14 cellular contexts compared by ENCODE assay signal in genomic region chr6:125871365-125871764, GRCh38.
DNase-seq lines count a peak whose midpoint lies in the region; ATAC-seq and TF ChIP-seq lines count a peak whose summit lies in the region.
"Had no signal": no experiment of that assay in that cellular context is flagged by ENCODE, and none has a peak within 500 bp of the region (broad histone marks: within the 10 kb centered on the region; RNA-seq: fewer than 3 reads in every experiment).

No MANE protein-coding gene starts in this region.

- peak; percentile 63 for DNase-seq in DMS79 (lab: John Stamatoyannopoulos, UW)
- peak; percentile 72 to 81 for DNase-seq in NCI-H1930 (lab: John Stamatoyannopoulos, UW)
- peak; percentile 31 for DNase-seq in OCI-M1 (lab: John Stamatoyannopoulos, UW)
- peak; percentile 12 for DNase-seq in fibroblast of mammary gland (ENCODE audit: low read depth)
- DNase-seq in cerebellar nuclear complex (lab: John Stamatoyannopoulos, UW): no peak
- DNase-seq in kidney glomerular epithelial cell (lab: John Stamatoyannopoulos, UW): no peak
- DNase-seq: activated CD4-positive, alpha-beta T cell treated with anti-CD3 and anti-CD28 coated beads for 1 hour; anterior cingulate cortex; DMS 273 treated with DMSO at 0.1 percent for 48 hours; KG1; midbrain; stimulated activated CD8-positive, alpha-beta memory T cell treated with anti-CD3 and anti-CD28 coated beads, Interleukin-4, amount 100 ng/mL, for 48 hours had no signal

- TF ChIP-seq CTCF in fibroblast of mammary gland (conservative IDR thresholded peaks at IDR 0.05; ENCODE audit: control insufficient read depth, insufficient read depth, low read depth, low read length): no peak

- ATAC-seq in HG02885 (IDR thresholded peaks at IDR 0.05; ENCODE audit: poor library complexity, unreplicated experiment) (no peak), GM21529 (IDR thresholded peaks at IDR 0.05; ENCODE audit: unreplicated experiment) (no peak)

- H3K4me3 ChIP-seq in fibroblast of mammary gland (ENCODE audit: control insufficient read depth, low read depth, low read length): no peak overlapping the region

Comparison
In these comparisons a context has a peak if more than half of its experiments do, and no peak if none do; other contexts are left out.
1. DNase-seq: peak in DMS79 (single experiment), NCI-H1930 (2 of 2), OCI-M1 (single experiment) and fibroblast of mammary gland (single experiment); none in cerebellar nuclear complex (0 of 2) and kidney glomerular epithelial cell (single experiment).